22 cellular contexts compared by ENCODE assay signal in the genomic region with DNA sequence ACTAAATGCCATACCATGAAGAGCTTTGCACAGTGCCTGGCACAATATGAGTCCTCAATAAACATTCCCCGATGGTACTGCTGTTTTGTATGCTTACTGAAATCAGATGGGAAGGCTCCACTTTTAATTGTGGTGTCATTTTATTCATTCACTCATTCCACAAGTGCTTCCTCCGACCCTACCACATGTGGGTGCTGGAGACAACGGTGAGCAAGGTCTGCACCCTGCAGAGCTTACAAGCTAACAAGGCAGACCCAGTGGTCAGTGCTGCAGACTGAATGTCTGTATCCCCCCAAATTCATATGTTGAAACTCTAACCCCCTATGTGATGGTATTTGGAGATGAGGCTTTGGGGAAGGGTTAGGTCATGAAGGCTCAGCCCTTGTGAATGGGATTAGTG. TPM values are rescaled to one million over a fixed set of nuclear protein-coding genes. Genes with fewer than 3 reads are reported as not detected.
A peak's percentile ranks its signal among the peaks of the same experiment; 100 is the strongest.
DNase-seq lines count a peak whose midpoint lies in the region; ATAC-seq, FAIRE-seq and TF ChIP-seq lines count a peak whose summit lies in the region.
"Had no signal": no experiment of that assay in that cellular context is flagged by ENCODE, and none has a peak within 500 bp of the region (broad histone marks: within the 10 kb centered on the region; RNA-seq: fewer than 3 reads in every experiment).

No MANE protein-coding gene starts in this region.

- BruUV-seq in HepG2 (replicated peaks; lab: Mats Ljungman, UMichigan) (no TSS peak), Panc1 (replicated peaks; lab: Mats Ljungman, UMichigan) (no TSS peak)

- no peak overlapping the region for H3K4me3 ChIP-seq in HepG2 (replicated peaks in 1 of 3; ENCODE audit: insufficient read depth in 1 of 3, low read depth in 2 of 3, low read length in 3 of 3)
- H3K4me3 ChIP-seq in right lobe of liver, result no peak overlapping the region
- H3K4me3 ChIP-seq in Panc1 (ENCODE audit: low read depth in 2 of 2, low read length in 2 of 2), result no peak overlapping the region
- H3K4me3 ChIP-seq in choroid plexus epithelial cell (ENCODE audit: low read depth, low read length), result no peak overlapping the region
- no peak overlapping the region for H3K4me3 ChIP-seq in pancreas

- peak; percentile 27; the same call in 1 of the 2 replicates for TF ChIP-seq CTCF in HepG2 (CRISPR knock-in tag; IDR thresholded peaks at IDR 0.05)
- no peak for TF ChIP-seq CTCF in right lobe of liver (IDR thresholded peaks at IDR 0.05)
- 0 out of 2 replicates have a peak, but pooled peaks have one; percentile 16 for TF ChIP-seq CTCF in Panc1 (IDR thresholded peaks at IDR 0.05)
- TF ChIP-seq CTCF in choroid plexus epithelial cell (conservative IDR thresholded peaks at IDR 0.05; ENCODE audit: low read depth, low read length), result peak; percentile 30
- TF ChIP-seq CTCF in pancreas (IDR thresholded peaks at IDR 0.05), result no peak

- no peaks in the 10 kb centered on the region for H3K36me3 Mint-ChIP-seq in natural killer cell treated with Interleukin-12 subunit alpha and Interleukin-12 subunit beta and Interleukin-15 and Interleukin-18, amount 100 ng/mL, for 72 hours
- H3K36me3 Mint-ChIP-seq in effector memory CD8-positive, alpha-beta T cell (ENCODE audit: insufficient read depth), result no peaks in the 10 kb centered on the region

- H3K4me2 ChIP-seq in HepG2 (ENCODE audit: low read depth, low read length), result no peak overlapping the region

- POLR2A ChIA-PET in HepG2 (lab: Yijun Ruan, JAX) (no interaction called here), Panc1 (lab: Charles Lee) (no interaction called here)

- no peak for FAIRE-seq in HepG2 (lab: Jason Lieb, UNC)
- no peak for FAIRE-seq in pancreas (lab: Jason Lieb, UNC)
- FAIRE-seq: G401.6 had no signal

- no peaks in the 10 kb centered on the region for H3K9me3 Mint-ChIP-seq in natural killer cell treated with Interleukin-12 subunit alpha and Interleukin-12 subunit beta and Interleukin-15 and Interleukin-18, amount 100 ng/mL, for 72 hours
- H3K9me3 Mint-ChIP-seq in effector memory CD8-positive, alpha-beta T cell, result no peaks in the 10 kb centered on the region
- H3K9me3 Mint-ChIP-seq: IgD-negative memory B cell had no signal

- H3K36me3 ChIP-seq in HepG2 (replicated peaks in 1 of 2; ENCODE audit: control insufficient read depth in 1 of 2, insufficient read depth in 2 of 2, low read length in 2 of 2) (no peaks in the 10 kb centered on the region), right lobe of liver (no peaks in the 10 kb centered on the region), Panc1 (ENCODE audit: control insufficient read depth, insufficient read depth, low read length) (no peaks in the 10 kb centered on the region), pancreas (no peaks in the 10 kb centered on the region)

- no peak overlapping the region for H3K27ac ChIP-seq in HepG2 (ENCODE audit: extremely low read length, insufficient read depth, low read length)
- no peak overlapping the region for H3K27ac ChIP-seq in right lobe of liver
- no peak overlapping the region for H3K27ac ChIP-seq in Panc1 (ENCODE audit: low read length)
- H3K27ac ChIP-seq in pancreas, result peak overlapping the region in 3 of 4 donors; percentile 6 to 25 (median 24)
- H3K27ac ChIP-seq: C4-2B had no signal

- no peaks in the 10 kb centered on the region for H3K79me2 ChIP-seq in HepG2 (ENCODE audit: insufficient read depth, low read length)

- CTCF ChIA-PET in HepG2 (lab: Yijun Ruan, JAX; ENCODE audit: low intra/inter-chr PET ratio, low total read pairs), result no interaction called here
- CTCF ChIA-PET in Panc1 (lab: Charles Lee), result no interaction called here

- intact Hi-C loops in HepG2 (cut with micrococcal nuclease; ENCODE audit: unreplicated experiment) (no loop called here), right lobe of liver (cut with DNase I) (no loop called here), Panc1 (cut with micrococcal nuclease; ENCODE audit: unreplicated experiment) (no loop called here), pancreas (cut with DNase I) (no loop called here)

- TF ChIP-seq POLR2A in HepG2 (IDR thresholded peaks at IDR 0.05; ENCODE audit: insufficient read depth in 1 of 2, low read depth in 2 of 2, low read length in 2 of 2) (no peak), right lobe of liver (IDR thresholded peaks at IDR 0.05) (no peak)

- no peak for DNase-seq in HepG2 (ENCODE audit: low spot score)
- no peak for DNase-seq in right lobe of liver
- no peak for DNase-seq in Panc1 (ENCODE audit: low read depth, low spot score)
- DNase-seq in choroid plexus epithelial cell (ENCODE audit: low read depth), result peak; percentile 28
- no peak for DNase-seq in pancreas
- DNase-seq in natural killer cell treated with Interleukin-12 subunit alpha and Interleukin-12 subunit beta and Interleukin-15 and Interleukin-18, amount 100 ng/mL, for 72 hours (ENCODE audit: low spot score), result no peak
- DNase-seq in effector memory CD8-positive, alpha-beta T cell, result no peak
- DNase-seq: 8988T, AML-193, HCEC 1CT, Karpas-422, NCI-H1694, NCI-H2081, NCI-H2171 treated with DMSO at 0.1 percent for 48 hours, NCI-H524 treated with DMSO at 0.1 percent for 48 hours had no signal

- H3K27me3 Mint-ChIP-seq in natural killer cell treated with Interleukin-12 subunit alpha and Interleukin-12 subunit beta and Interleukin-15 and Interleukin-18, amount 100 ng/mL, for 72 hours, result peaks cover 14 to 18% of the 10 kb centered on the region in 2 donors
- H3K27me3 Mint-ChIP-seq in effector memory CD8-positive, alpha-beta T cell, result peaks cover 12 to 28% of the 10 kb centered on the region in 2 donors

- no peak; the same call in 2 of the 3 replicates for ATAC-seq in HepG2
- ATAC-seq in right lobe of liver, result no peak
- no peak for ATAC-seq in Panc1
- no peak for ATAC-seq in pancreas
- ATAC-seq in HG03039 (IDR thresholded peaks at IDR 0.05; ENCODE audit: unreplicated experiment), result no peak
- no peak for ATAC-seq in natural killer cell treated with Interleukin-12 subunit alpha and Interleukin-12 subunit beta and Interleukin-15 and Interleukin-18, amount 100 ng/mL, for 72 hours
- ATAC-seq in effector memory CD8-positive, alpha-beta T cell (replicated peaks), result no peak

- 19% methylated on average over 3 of the region's 3 CpGs for WGBS in HepG2 (ENCODE audit: low lambda C conversion rate)
- whole genome bisulfite sequencing in right lobe of liver (ENCODE audit: insufficient coverage, low coverage, low lambda C conversion rate, missing lambda C conversion rate), result 68% methylated on average over 3 of the region's 3 CpGs
- WGBS in pancreas, 2 donors, result 60 to 63% methylated on average over 3 of the region's 3 CpGs

- H3K9me3 ChIP-seq in HepG2 (ENCODE audit: low read length), result no peaks in the 10 kb centered on the region
- H3K9me3 ChIP-seq in right lobe of liver, result no peaks in the 10 kb centered on the region
- H3K9me3 ChIP-seq in Panc1 (ENCODE audit: control insufficient read depth, insufficient read depth, low read depth, low read length), result no peaks in the 10 kb centered on the region
- no peaks in the 10 kb centered on the region for H3K9me3 ChIP-seq in pancreas

- H3K27me3 ChIP-seq in HepG2 (ENCODE audit: control insufficient read depth in 1 of 2, insufficient read depth in 2 of 2, low read length in 2 of 2) (peaks cover 0 to 3% of the 10 kb centered on the region in 2 experiments; a peak in 1 of 5 replicates), right lobe of liver (no peaks in the 10 kb centered on the region), Panc1 (ENCODE audit: control insufficient read depth, insufficient read depth, low read length) (no peaks in the 10 kb centered on the region), pancreas (no peaks in the 10 kb centered on the region)

- no peak for TF ChIP-seq EP300 in HepG2 (IDR thresholded peaks at IDR 0.05; ENCODE audit: low read depth in 2 of 2, low read length in 2 of 2)
- no peak for TF ChIP-seq EP300 in HepG2 (CRISPR knock-in tag; IDR thresholded peaks at IDR 0.05; ENCODE audit: borderline replicate concordance)

- no peak overlapping the region for H3K9ac ChIP-seq in HepG2 (ENCODE audit: insufficient read depth, low read depth, low read length)

- H3K4me1 Mint-ChIP-seq in natural killer cell treated with Interleukin-12 subunit alpha and Interleukin-12 subunit beta and Interleukin-15 and Interleukin-18, amount 100 ng/mL, for 72 hours (ENCODE audit: low read depth in 2 of 2), result no peaks in the 10 kb centered on the region
- peaks cover 0 to 2% of the 10 kb centered on the region in 2 donors for H3K4me1 Mint-ChIP-seq in effector memory CD8-positive, alpha-beta T cell (ENCODE audit: low read depth in 2 of 2)

- no peak overlapping the region for H3K27ac Mint-ChIP-seq in natural killer cell treated with Interleukin-12 subunit alpha and Interleukin-12 subunit beta and Interleukin-15 and Interleukin-18, amount 100 ng/mL, for 72 hours
- H3K27ac Mint-ChIP-seq in effector memory CD8-positive, alpha-beta T cell, result no peak overlapping the region
- H3K27ac Mint-ChIP-seq: IgD-negative memory B cell had no signal

- in situ Hi-C loops in HepG2 (cut with HindIII; ENCODE audit: extremely low pct_ligation_motif_present, low pct_unique_long_range_greater_than_20kb), result no loop called here
- in situ Hi-C loops in Panc1 (cut with HindIII; ENCODE audit: low pct_unique_long_range_greater_than_20kb, low sequenced_read_pairs), result no loop called here

- H3K4me3 Mint-ChIP-seq in natural killer cell treated with Interleukin-12 subunit alpha and Interleukin-12 subunit beta and Interleukin-15 and Interleukin-18, amount 100 ng/mL, for 72 hours, result no peak overlapping the region
- H3K4me3 Mint-ChIP-seq in effector memory CD8-positive, alpha-beta T cell, result no peak overlapping the region
- H3K4me3 Mint-ChIP-seq: IgD-negative memory B cell had no signal

- no peak for TF ChIP-seq RAD21 in HepG2 (CRISPR knock-in tag; IDR thresholded peaks at IDR 0.05)

- no peak overlapping the region for H2AFZ ChIP-seq in HepG2 (ENCODE audit: low read length)

- H4K20me1 ChIP-seq in HepG2 (ENCODE audit: insufficient read depth, low read length), result 0 out of 2 replicates have a peak, but pooled peaks cover 2% of the 10 kb centered on the region

- H3K4me1 ChIP-seq in HepG2 (ENCODE audit: insufficient read depth, low read length) (no peaks in the 10 kb centered on the region), right lobe of liver (no peaks in the 10 kb centered on the region), Panc1 (ENCODE audit: control insufficient read depth, insufficient read depth, low read length) (no peaks in the 10 kb centered on the region), pancreas (no peaks in the 10 kb centered on the region)

RNA-seq across cellular contexts. Expression of a gene that starts 48.3 kb away (rescaled TPM):
- not detected in 2 replicates for total RNA-seq in HepG2 (2016; rRNA removed; fragmentation: Illumina TruSeq; extraction: Trizol)
- total RNA-seq in HepG2 (2016; cell fraction: cytosol; rRNA removed; fragmentation: Illumina TruSeq; extraction: Trizol; ENCODE audit: low read depth), result not detected in 2 replicates
- not detected in 2 replicates for total RNA-seq in HepG2 (2016; cell fraction: insoluble cytoplasmic fraction; rRNA removed; fragmentation: Illumina TruSeq; extraction: Trizol)
- not detected in 2 replicates for total RNA-seq in HepG2 (2016; cell fraction: membrane; rRNA removed; fragmentation: Illumina TruSeq; extraction: Trizol)
- not detected in 2 replicates for total RNA-seq in HepG2 (2016; cell fraction: nucleus; rRNA removed; fragmentation: Illumina TruSeq; extraction: Trizol)
- polyA plus RNA-seq in HepG2 (2011; rRNA removed), result not detected in 2 replicates
- polyA plus RNA-seq in HepG2 (2011; cell fraction: cytosol; rRNA removed), result not detected in 2 replicates
- not detected in 2 replicates for polyA plus RNA-seq in HepG2 (2011; cell fraction: nucleus; rRNA removed)
- not detected in 2 replicates for polyA plus RNA-seq in HepG2 (2012)
- not detected in 2 replicates for polyA plus RNA-seq in HepG2 (2016; cell fraction: cytosol; fragmentation: Illumina TruSeq; extraction: Trizol; ENCODE audit: low read depth)
- polyA plus RNA-seq in HepG2 (2016; cell fraction: insoluble cytoplasmic fraction; fragmentation: Illumina TruSeq; extraction: Trizol; ENCODE audit: low read depth), result not detected in 2 replicates
- polyA plus RNA-seq in HepG2 (2016; cell fraction: membrane; fragmentation: Illumina TruSeq; extraction: Trizol; ENCODE audit: low read depth), result not detected in 2 replicates
- polyA plus RNA-seq in HepG2 (2016; cell fraction: nucleus; fragmentation: Illumina TruSeq; extraction: Trizol; ENCODE audit: insufficient read depth, low read depth), result not detected in 2 replicates
- not detected in 2 replicates for polyA minus RNA-seq in HepG2 (2011; rRNA and poly(A)+ RNA removed; ENCODE audit: low replicate concordance)
- not detected in 2 replicates for polyA minus RNA-seq in HepG2 (2011; cell fraction: cytosol; rRNA and poly(A)+ RNA removed)
- polyA minus RNA-seq in HepG2 (2011; cell fraction: nucleus; rRNA and poly(A)+ RNA removed), result not detected in 2 replicates
- total RNA-seq in right lobe of liver, result not detected
- total RNA-seq in Panc1 (2021; ENCODE audit: unreplicated experiment), result not detected
- not detected for polyA plus RNA-seq in Panc1 (2012; ENCODE audit: insufficient read length)
- total RNA-seq in pancreas, result under 1 TPM in 5 of 6 donors, not detected in 1; 0.06 to 0.51 (median 0.12) TPM
- polyA plus RNA-seq in pancreas, result under 1 TPM; 0.05 to 0.08 TPM
- not detected for total RNA-seq in natural killer cell treated with Interleukin-12 subunit alpha and Interleukin-12 subunit beta and Interleukin-15 and Interleukin-18, amount 100 ng/mL, for 72 hours
- total RNA-seq: Daoy, MCF 10A had no signal
- polyA plus RNA-seq: AG04450, IgD-negative memory B cell had no signal

Comparison
In these comparisons a context has a peak if more than half of its experiments do, and no peak if none do; other contexts are left out.
1. CTCF ChIP-seq: peak in HepG2 (single experiment), Panc1 (single experiment) and choroid plexus epithelial cell (single experiment); none in right lobe of liver (0 of 4) and pancreas (0 of 4).
2. H3K27ac ChIP-seq: peak in pancreas (3 of 4); none in HepG2 (single experiment), right lobe of liver (0 of 3) and Panc1 (single experiment).